In the genomic region with DNA sequence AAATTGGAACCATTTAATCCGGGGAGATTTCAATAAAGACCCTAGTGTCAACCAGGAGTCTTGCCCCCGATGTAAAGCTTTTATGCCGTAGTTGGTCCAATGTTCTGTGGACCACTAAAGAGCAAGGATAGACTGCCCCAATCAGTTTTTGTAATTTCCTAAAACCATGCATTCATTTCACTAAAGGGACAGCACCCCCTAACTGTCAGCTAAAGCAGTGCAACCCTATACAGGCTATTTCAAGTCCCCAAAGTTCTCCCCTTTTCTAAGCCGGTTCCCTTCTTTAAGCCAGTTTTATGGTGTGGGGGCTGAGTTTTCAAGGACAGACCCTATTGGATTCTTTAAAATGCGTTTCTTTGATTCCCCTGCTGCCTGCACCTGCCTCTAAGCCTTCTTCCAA, we compare ENCODE assay signal across 14 cellular contexts. TPM values are rescaled to one million over a fixed set of nuclear protein-coding genes. Genes with fewer than 3 reads are reported as not detected.
DNase-seq lines count a peak whose midpoint lies in the region; TF ChIP-seq lines count a peak whose summit lies in the region.
"Had no signal": no experiment of that assay in that cellular context is flagged by ENCODE, and none has a peak within 500 bp of the region (broad histone marks: within the 10 kb centered on the region; RNA-seq: fewer than 3 reads in every experiment).

No MANE protein-coding gene starts in this region.

- no peak overlapping the region for H3K27ac ChIP-seq in colonic mucosa
- H3K27ac ChIP-seq: A549 had no signal

- TF ChIP-seq CTCF in LNCaP clone FGC (IDR thresholded peaks at IDR 0.05; ENCODE audit: control insufficient read depth, extremely low read depth, insufficient read depth) (peak; percentile 33; the same call in 1 of the 2 replicates), colonic mucosa (IDR thresholded peaks at IDR 0.05) (peak; percentile 30), progenitor cell of endocrine pancreas (IDR thresholded peaks at IDR 0.05; ENCODE audit: unreplicated experiment) (peak; percentile 25)

- no peaks in the 10 kb centered on the region for H3K36me3 Mint-ChIP-seq in progenitor cell of endocrine pancreas (ENCODE audit: insufficient read depth)
- H3K36me3 Mint-ChIP-seq in activated CD4-positive, alpha-beta memory T cell treated with anti-CD3 and anti-CD28 coated beads, Interleukin-2, amount 10 ng/mL, durations not matched to agents 7 days and 5 days (ENCODE audit: low read depth) = no peaks in the 10 kb centered on the region

- H3K27ac Mint-ChIP-seq in progenitor cell of endocrine pancreas = no peak overlapping the region
- H3K27ac Mint-ChIP-seq in activated CD4-positive, alpha-beta memory T cell treated with anti-CD3 and anti-CD28 coated beads, Interleukin-2, amount 10 ng/mL, durations not matched to agents 7 days and 5 days = no peak overlapping the region

- intact Hi-C loops in colonic mucosa (cut with DNase I) = no loop called here

- no peak overlapping the region for H3K4me3 Mint-ChIP-seq in progenitor cell of endocrine pancreas (ENCODE audit: low read depth)
- no peak overlapping the region for H3K4me3 Mint-ChIP-seq in activated CD4-positive, alpha-beta memory T cell treated with anti-CD3 and anti-CD28 coated beads, Interleukin-2, amount 10 ng/mL, durations not matched to agents 7 days and 5 days

- peaks cover 4% of the 10 kb centered on the region for H3K9me3 Mint-ChIP-seq in progenitor cell of endocrine pancreas (ENCODE audit: low read depth)
- no peaks in the 10 kb centered on the region for H3K9me3 Mint-ChIP-seq in activated CD4-positive, alpha-beta memory T cell treated with anti-CD3 and anti-CD28 coated beads, Interleukin-2, amount 10 ng/mL, durations not matched to agents 7 days and 5 days

- no peak overlapping the region for H3K9ac ChIP-seq in colonic mucosa (ENCODE audit: low read depth in 2 of 2, low read length in 2 of 2)

- H3K4me1 ChIP-seq in colonic mucosa = no peaks in the 10 kb centered on the region
- H3K4me1 ChIP-seq: A549 had no signal

- no peaks in the 10 kb centered on the region for H3K9me3 ChIP-seq in colonic mucosa
- H3K9me3 ChIP-seq: A549 had no signal

- POLR2A ChIA-PET in activated CD4-positive, alpha-beta memory T cell treated with anti-CD3 and anti-CD28 coated beads, Interleukin-2, amount 10 ng/mL, durations not matched to agents 7 days and 5 days (lab: Charles Lee) = no interaction called here

- no peaks in the 10 kb centered on the region for H3K4me1 Mint-ChIP-seq in progenitor cell of endocrine pancreas (ENCODE audit: low read depth)
- H3K4me1 Mint-ChIP-seq in activated CD4-positive, alpha-beta memory T cell treated with anti-CD3 and anti-CD28 coated beads, Interleukin-2, amount 10 ng/mL, durations not matched to agents 7 days and 5 days = no peaks in the 10 kb centered on the region

- H3K27me3 ChIP-seq in colonic mucosa = no peaks in the 10 kb centered on the region

- CTCF ChIA-PET in activated CD4-positive, alpha-beta memory T cell treated with anti-CD3 and anti-CD28 coated beads, Interleukin-2, amount 10 ng/mL, durations not matched to agents 7 days and 5 days (lab: Charles Lee) = no interaction called here

- H3K27me3 Mint-ChIP-seq in progenitor cell of endocrine pancreas = peaks cover 33% of the 10 kb centered on the region
- H3K27me3 Mint-ChIP-seq in activated CD4-positive, alpha-beta memory T cell treated with anti-CD3 and anti-CD28 coated beads, Interleukin-2, amount 10 ng/mL, durations not matched to agents 7 days and 5 days = peaks cover 6% of the 10 kb centered on the region

- peak; percentile 11 for DNase-seq in NCI-H82 (lab: John Stamatoyannopoulos, UW)
- DNase-seq in NCI-H82 treated with DMSO at 0.1 percent for 48 hours (lab: John Stamatoyannopoulos, UW; ENCODE audit: unreplicated experiment) = no peak
- no peak for DNase-seq in LNCaP clone FGC (ENCODE audit: low read depth)
- no peak for DNase-seq in colonic mucosa
- DNase-seq in progenitor cell of endocrine pancreas (ENCODE audit: low spot score, unreplicated experiment) = no peak
- DNase-seq in activated naive CD4-positive, alpha-beta T cell treated with anti-CD3 and anti-CD28 coated beads, Interleukin-2, amount 50 U/mL, for 16 hours = no peak
- DNase-seq in activated CD4-positive, alpha-beta memory T cell treated with anti-CD3 and anti-CD28 coated beads, Interleukin-2, amount 10 ng/mL, durations not matched to agents 7 days and 5 days = no peak
- no peak for DNase-seq in activated effector memory CD4-positive, alpha-beta T cell treated with Interleukin-2 at 50 U/mL for 16 hours
- DNase-seq: activated T-cell treated with anti-CD3 and anti-CD28 coated beads, Interleukin-2, amount 50 U/mL, for 48 hours; EL; nucleus accumbens; stimulated activated CD4-positive, alpha-beta T cell treated with anti-CD3 and anti-CD28 coated beads, Interleukin-4, amount 100 ng/mL, for 24 hours had no signal

- no peak overlapping the region for H3K4me3 ChIP-seq in LNCaP clone FGC (ENCODE audit: low read depth, low read length)
- H3K4me3 ChIP-seq in colonic mucosa = no peak overlapping the region
- H3K4me3 ChIP-seq: A549 had no signal

- H3K36me3 ChIP-seq in colonic mucosa = no peaks in the 10 kb centered on the region

RNA-seq across cellular contexts. Expression of a gene that starts 12.7 kb away (rescaled TPM):
- total RNA-seq in colonic mucosa = 1 to 10 TPM; 2.7 to 6.1 TPM
- total RNA-seq in progenitor cell of endocrine pancreas = 9.5 and 13.9 TPM in 2 replicates
- not detected for total RNA-seq in activated CD4-positive, alpha-beta memory T cell treated with anti-CD3 and anti-CD28 coated beads, Interleukin-2, amount 10 ng/mL, durations not matched to agents 7 days and 5 days

RNA-seq across cellular contexts. Expression of a gene that starts 57.1 kb away (rescaled TPM):
- total RNA-seq in colonic mucosa = not detected
- not detected in 2 replicates for total RNA-seq in progenitor cell of endocrine pancreas
- not detected for total RNA-seq in activated CD4-positive, alpha-beta memory T cell treated with anti-CD3 and anti-CD28 coated beads, Interleukin-2, amount 10 ng/mL, durations not matched to agents 7 days and 5 days
- total RNA-seq: astrocyte had no signal
